ENCODE assay signal across 8 cellular contexts in the genomic region with DNA sequence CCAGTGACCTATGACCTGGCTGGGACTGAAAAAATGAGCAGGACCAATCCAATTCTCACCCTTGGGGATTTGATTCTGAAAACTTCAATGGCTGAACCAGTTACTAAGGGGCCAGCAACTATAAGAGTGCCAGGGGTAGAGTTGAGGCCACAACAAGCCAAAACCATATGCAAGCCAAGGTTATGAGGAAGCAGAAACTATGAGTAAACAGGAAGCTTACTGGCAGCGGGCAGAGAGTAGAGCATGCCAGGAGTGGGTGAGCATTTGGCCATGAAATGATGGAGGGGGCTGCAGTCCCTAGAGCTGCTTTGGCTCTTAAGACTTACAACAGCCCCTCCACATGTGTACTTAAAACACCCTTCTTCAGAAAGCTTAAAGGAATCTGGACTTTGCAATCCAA.
DNase-seq lines count a peak whose midpoint lies in the region; ATAC-seq and TF ChIP-seq lines count a peak whose summit lies in the region.

No MANE protein-coding gene starts in this region.

- DNase-seq in KBM-7 (peak; percentile 37), lower lobe of right lung (no peak), head of caudate nucleus (no peak), NCI-H748 (lab: John Stamatoyannopoulos, UW; ENCODE audit: unreplicated experiment) (no peak), cerebellar nuclear complex (lab: John Stamatoyannopoulos, UW) (no peak), NCI-H82 treated with DMSO at 0.1 percent for 48 hours (lab: John Stamatoyannopoulos, UW; ENCODE audit: unreplicated experiment) (no peak)
- DNase-seq in activated CD8-positive, alpha-beta T cell treated with anti-CD3 and anti-CD28 coated beads, Interleukin-2, amount 10 ng/mL, durations not matched to agents 7 days and 5 days = peak; percentile 64

- peaks cover 37% of the 10 kb centered on the region for H3K4me1 ChIP-seq in lower lobe of right lung

- H3K4me1 Mint-ChIP-seq in activated CD8-positive, alpha-beta T cell treated with anti-CD3 and anti-CD28 coated beads, Interleukin-2, amount 10 ng/mL, durations not matched to agents 7 days and 5 days (ENCODE audit: low read depth) = peaks cover 61% of the 10 kb centered on the region

- in situ Hi-C loops in KBM-7 (cut with MboI; ENCODE audit: low pct_unique_long_range_greater_than_20kb, low sequenced_read_pairs) = no loop called here

- ATAC-seq in GM18861 (IDR thresholded peaks at IDR 0.05; ENCODE audit: unreplicated experiment) = peak; percentile 46
- ATAC-seq in activated CD8-positive, alpha-beta T cell treated with anti-CD3 and anti-CD28 coated beads, Interleukin-2, amount 10 ng/mL, durations not matched to agents 7 days and 5 days = peak; percentile 50
- peak; percentile 29 to 42 for ATAC-seq in lower lobe of right lung

- no peaks in the 10 kb centered on the region for H3K9me3 ChIP-seq in lower lobe of right lung

- H3K27ac ChIP-seq in lower lobe of right lung = peak overlapping the region; percentile 42

- H3K4me3 Mint-ChIP-seq in activated CD8-positive, alpha-beta T cell treated with anti-CD3 and anti-CD28 coated beads, Interleukin-2, amount 10 ng/mL, durations not matched to agents 7 days and 5 days = peak overlapping the region; percentile 66

- CTCF ChIA-PET in activated CD8-positive, alpha-beta T cell treated with anti-CD3 and anti-CD28 coated beads, Interleukin-2, amount 10 ng/mL, durations not matched to agents 7 days and 5 days (lab: Charles Lee) = interaction anchor here (1.2 to 5.3 kb wide), 5 partner anchors 9 to 79 kb away, joined by 3 to 42 read pairs (median 6); no protein-coding TSS in a partner anchor

- no peak overlapping the region for H3K4me3 ChIP-seq in lower lobe of right lung

- no peaks in the 10 kb centered on the region for H3K9me3 Mint-ChIP-seq in activated CD8-positive, alpha-beta T cell treated with anti-CD3 and anti-CD28 coated beads, Interleukin-2, amount 10 ng/mL, durations not matched to agents 7 days and 5 days (ENCODE audit: insufficient read depth)

- TF ChIP-seq CTCF in lower lobe of right lung (IDR thresholded peaks at IDR 0.05) = no peak

- no peaks in the 10 kb centered on the region for H3K27me3 Mint-ChIP-seq in activated CD8-positive, alpha-beta T cell treated with anti-CD3 and anti-CD28 coated beads, Interleukin-2, amount 10 ng/mL, durations not matched to agents 7 days and 5 days (ENCODE audit: low read depth)

- H3K27me3 ChIP-seq in lower lobe of right lung (ENCODE audit: low read depth) = no peaks in the 10 kb centered on the region

- peaks cover 32% of the 10 kb centered on the region for H3K36me3 Mint-ChIP-seq in activated CD8-positive, alpha-beta T cell treated with anti-CD3 and anti-CD28 coated beads, Interleukin-2, amount 10 ng/mL, durations not matched to agents 7 days and 5 days (ENCODE audit: low read depth)

- peak overlapping the region; percentile 91 for H3K27ac Mint-ChIP-seq in activated CD8-positive, alpha-beta T cell treated with anti-CD3 and anti-CD28 coated beads, Interleukin-2, amount 10 ng/mL, durations not matched to agents 7 days and 5 days

- intact Hi-C loops in lower lobe of right lung (cut with DNase I) (no loop called here), head of caudate nucleus (cut with DNase I) (no loop called here)

- no peaks in the 10 kb centered on the region for H3K36me3 ChIP-seq in lower lobe of right lung

- POLR2A ChIA-PET in activated CD8-positive, alpha-beta T cell treated with anti-CD3 and anti-CD28 coated beads, Interleukin-2, amount 10 ng/mL, durations not matched to agents 7 days and 5 days (lab: Charles Lee) = interaction anchor here (1.3 to 1.9 kb wide), 2 partner anchors 17 to 82 kb away, joined by 6 to 13 read pairs; no protein-coding TSS in a partner anchor

Comparison
In these comparisons a context has a peak if more than half of its experiments do, and no peak if none do; other contexts are left out.
1. DNase-seq: peak in KBM-7 (single experiment) and activated CD8-positive, alpha-beta T cell treated with anti-CD3 and anti-CD28 coated beads, Interleukin-2, amount 10 ng/mL, durations not matched to agents 7 days and 5 days (single experiment); none in lower lobe of right lung (single experiment), head of caudate nucleus (0 of 42), NCI-H748 (single experiment), cerebellar nuclear complex (0 of 2) and NCI-H82 treated with DMSO at 0.1 percent for 48 hours (single experiment).
2. Peak in every context shown above with its lines, with median percentiles within 50 percentile points of each other: ATAC-seq.